ENCODE assay signal across 26 cellular contexts in the genomic region with DNA sequence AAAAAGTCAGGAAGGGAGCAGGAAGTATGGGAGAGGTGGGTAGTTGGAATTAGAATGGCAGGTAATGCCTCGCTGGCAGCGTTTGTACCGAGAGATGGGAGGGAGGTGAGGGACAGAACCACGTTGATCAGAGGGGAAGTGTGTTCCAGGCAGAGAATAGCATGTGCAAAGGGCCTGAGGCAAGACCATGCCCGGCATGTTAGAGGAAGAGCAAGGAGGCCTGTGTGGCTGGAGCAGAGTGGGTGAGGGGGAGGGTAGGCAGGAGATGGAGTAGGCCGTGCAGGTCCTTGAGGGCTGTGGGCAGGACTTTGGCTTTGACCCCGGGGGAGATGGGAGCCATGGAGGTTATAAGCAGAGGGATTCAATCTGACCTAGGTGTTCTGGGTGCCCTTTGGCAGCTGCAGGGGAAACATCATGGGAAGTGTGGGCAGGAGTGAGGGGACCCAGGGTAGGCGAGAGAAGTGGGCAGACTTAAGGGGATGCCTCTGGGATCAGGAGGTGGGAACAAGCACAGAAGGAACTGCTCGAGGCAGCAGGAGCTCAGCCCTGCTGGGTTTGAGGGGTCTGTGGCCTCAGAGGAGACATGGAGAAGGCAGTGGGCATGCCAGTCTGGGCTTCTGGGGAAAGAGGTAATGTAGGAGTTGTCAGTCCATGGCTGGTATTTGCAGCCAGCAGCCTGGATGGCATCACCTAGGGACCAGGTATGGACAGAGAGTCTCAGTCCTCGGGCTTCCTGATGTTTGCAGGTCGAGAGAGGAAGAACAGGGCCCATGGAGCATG. TPM values are rescaled to one million over a fixed set of nuclear protein-coding genes. Genes with fewer than 3 reads are reported as not detected.
A peak's percentile ranks its signal among the peaks of the same experiment; 100 is the strongest.
DNase-seq lines count a peak whose midpoint lies in the region; ATAC-seq, FAIRE-seq and TF ChIP-seq lines count a peak whose summit lies in the region.
"Had no signal": no experiment of that assay in that cellular context is flagged by ENCODE, and none has a peak within 500 bp of the region (broad histone marks: within the 10 kb centered on the region; RNA-seq: fewer than 3 reads in every experiment).

No MANE protein-coding gene starts in this region.

- in situ Hi-C loops in HepG2 (cut with HindIII; ENCODE audit: extremely low pct_ligation_motif_present, low pct_unique_long_range_greater_than_20kb) = loop anchor here (25.0 kb wide), 1 partner anchor 247 kb away; a partner anchor contains a TSS

- H3K36me3 ChIP-seq in HepG2 (replicated peaks in 1 of 2; ENCODE audit: control insufficient read depth in 1 of 2, insufficient read depth in 2 of 2, low read length in 2 of 2) (peaks cover 28 to 53% of the 10 kb centered on the region in 2 experiments), sigmoid colon (peaks cover 20 to 59% (median 22%) of the 10 kb centered on the region in 4 donors), adrenal gland (replicated peaks in 1 of 2) (peaks cover 0 to 18% of the 10 kb centered on the region in 2 donors)
- H3K36me3 ChIP-seq: SJSA1 had no signal

- no peaks in the 10 kb centered on the region for H4K20me1 ChIP-seq in HepG2 (ENCODE audit: insufficient read depth, low read length)

- H3K4me2 ChIP-seq in HepG2 (ENCODE audit: low read depth, low read length) = no peak overlapping the region
- H3K4me2 ChIP-seq: A549 had no signal

- TF ChIP-seq CTCF in HepG2 (CRISPR knock-in tag; IDR thresholded peaks at IDR 0.05) = no peak
- TF ChIP-seq CTCF in sigmoid colon (IDR thresholded peaks at IDR 0.05) = no peak
- no peak for TF ChIP-seq CTCF in adrenal gland (IDR thresholded peaks at IDR 0.05)

- H2AFZ ChIP-seq in HepG2 (ENCODE audit: low read length) = no peak overlapping the region
- H2AFZ ChIP-seq: GM23248 had no signal

- intact Hi-C loops in activated naive CD4-positive, alpha-beta T cell treated with anti-CD3 and anti-CD28 coated beads for 36 hours (cut with micrococcal nuclease) = no loop called here
- intact Hi-C loops in HepG2 (cut with micrococcal nuclease; ENCODE audit: unreplicated experiment) (no loop called here), sigmoid colon (cut with DNase I) (no loop called here), adrenal gland (cut with DNase I) (loop anchor here (5.0 to 10.0 kb wide), 3 partner anchors 102 to 315 kb away; a partner anchor contains a TSS)

- H3K4me3 Mint-ChIP-seq in activated naive CD4-positive, alpha-beta T cell treated with anti-CD3 and anti-CD28 coated beads for 36 hours = no peak overlapping the region
- H3K4me3 Mint-ChIP-seq in activated CD8-positive, alpha-beta T cell treated with anti-CD3 and anti-CD28 coated beads, Interleukin-2, amount 10 ng/mL, durations not matched to agents 7 days and 5 days = no peak overlapping the region
- H3K4me3 Mint-ChIP-seq: activated CD4-positive, alpha-beta T cell treated with anti-CD3 and anti-CD28 coated beads, Interleukin-2, amount 10 ng/mL, durations not matched to agents 24 days and 14 days; T-helper 1 cell treated with Interleukin-12 subunit alpha and Interleukin-12 subunit beta and Interleukin-4 antibody, amounts not matched to agents 30 μg/mL and 1 μg/mL, for 36 hours had no signal

- peak overlapping the region; percentile 70 for H3K27ac ChIP-seq in HepG2 (ENCODE audit: extremely low read length, insufficient read depth, low read length)
- H3K27ac ChIP-seq in sigmoid colon = no peak overlapping the region
- no peak overlapping the region for H3K27ac ChIP-seq in adrenal gland
- H3K27ac ChIP-seq: A549, esophagus muscularis mucosa, GM23248, SJSA1 had no signal

- TF ChIP-seq EP300 in HepG2 (IDR thresholded peaks at IDR 0.05; ENCODE audit: low read depth in 2 of 2, low read length in 2 of 2) (no peak), HepG2 (CRISPR knock-in tag; IDR thresholded peaks at IDR 0.05; ENCODE audit: borderline replicate concordance) (no peak), sigmoid colon (IDR thresholded peaks at IDR 0.05) (no peak)

- H3K9me3 Mint-ChIP-seq in activated naive CD4-positive, alpha-beta T cell treated with anti-CD3 and anti-CD28 coated beads for 36 hours = no peaks in the 10 kb centered on the region
- H3K9me3 Mint-ChIP-seq in activated CD8-positive, alpha-beta T cell treated with anti-CD3 and anti-CD28 coated beads, Interleukin-2, amount 10 ng/mL, durations not matched to agents 7 days and 5 days (ENCODE audit: insufficient read depth) = no peaks in the 10 kb centered on the region
- H3K9me3 Mint-ChIP-seq: activated CD4-positive, alpha-beta T cell treated with anti-CD3 and anti-CD28 coated beads, Interleukin-2, amount 10 ng/mL, durations not matched to agents 24 days and 14 days; T-helper 1 cell treated with Interleukin-12 subunit alpha and Interleukin-12 subunit beta and Interleukin-4 antibody, amounts not matched to agents 30 μg/mL and 1 μg/mL, for 36 hours had no signal

- DNase-seq in activated naive CD4-positive, alpha-beta T cell treated with anti-CD3 and anti-CD28 coated beads for 36 hours = no peak
- no peak for DNase-seq in activated naive CD4-positive, alpha-beta T cell treated with Interleukin-2 at 50 U/mL for 16 hours
- no peak for DNase-seq in activated CD8-positive, alpha-beta T cell treated with anti-CD3 and anti-CD28 coated beads, Interleukin-2, amount 10 ng/mL, durations not matched to agents 7 days and 5 days
- DNase-seq in HepG2 (ENCODE audit: low spot score) (no peak), sigmoid colon (peak; percentile 22), NK-92 (lab: John Stamatoyannopoulos, UW; ENCODE audit: unreplicated experiment) (no peak), adrenal gland (no peak), NCI-H1436 treated with DMSO at 0.1 percent for 48 hours (lab: John Stamatoyannopoulos, UW) (no peak)
- DNase-seq: activated CD4-positive, alpha-beta T cell treated with anti-CD3 and anti-CD28 coated beads, Interleukin-2, amount 10 ng/mL, durations not matched to agents 24 days and 14 days; activated naive CD4-positive, alpha-beta T cell treated with anti-CD3 and anti-CD28 coated beads, Interleukin-2, amount 50 U/mL, for 16 hours; COR-L47; effector memory CD4-positive, alpha-beta T cell; GM23248; hippocampal formation; NCI-H1105; NCI-H2081 treated with DMSO at 0.1 percent for 48 hours; NCI-H446; occipital lobe had no signal

- H3K9me3 ChIP-seq in HepG2 (ENCODE audit: low read length) = no peaks in the 10 kb centered on the region
- H3K9me3 ChIP-seq in sigmoid colon = no peaks in the 10 kb centered on the region
- H3K9me3 ChIP-seq in adrenal gland (replicated peaks in 1 of 3) = no peaks in the 10 kb centered on the region
- H3K9me3 ChIP-seq: A549, esophagus muscularis mucosa, SJSA1 had no signal

- FAIRE-seq in HepG2 (lab: Jason Lieb, UNC) = no peak
- FAIRE-seq: A549, frontal cortex, keratinocyte, RCC 7860 had no signal

- WGBS in HepG2 (ENCODE audit: low lambda C conversion rate) = 95% methylated on average over 11 of the region's 11 CpGs
- WGBS in sigmoid colon, 2 donors = 87 to 92% methylated on average over 11 of the region's 11 CpGs
- whole genome bisulfite sequencing in adrenal gland, 4 donors = 84 to 87% (median 86%) methylated on average over 11 of the region's 11 CpGs

- peak overlapping the region; percentile 30 for H3K27ac Mint-ChIP-seq in activated naive CD4-positive, alpha-beta T cell treated with anti-CD3 and anti-CD28 coated beads for 36 hours
- H3K27ac Mint-ChIP-seq in activated CD8-positive, alpha-beta T cell treated with anti-CD3 and anti-CD28 coated beads, Interleukin-2, amount 10 ng/mL, durations not matched to agents 7 days and 5 days = peak overlapping the region; percentile 74
- H3K27ac Mint-ChIP-seq: activated CD4-positive, alpha-beta T cell treated with anti-CD3 and anti-CD28 coated beads, Interleukin-2, amount 10 ng/mL, durations not matched to agents 24 days and 14 days; T-helper 1 cell treated with Interleukin-12 subunit alpha and Interleukin-12 subunit beta and Interleukin-4 antibody, amounts not matched to agents 30 μg/mL and 1 μg/mL, for 36 hours had no signal

- H3K4me1 ChIP-seq in HepG2 (ENCODE audit: insufficient read depth, low read length) (peaks cover 34% of the 10 kb centered on the region), sigmoid colon (no peaks in the 10 kb centered on the region), adrenal gland (replicated peaks in 1 of 2) (no peaks in the 10 kb centered on the region)
- H3K4me1 ChIP-seq: A549, esophagus muscularis mucosa, SJSA1 had no signal

- no peaks in the 10 kb centered on the region for H3K79me2 ChIP-seq in HepG2 (ENCODE audit: insufficient read depth, low read length)

- TF ChIP-seq POLR2A in HepG2 (IDR thresholded peaks at IDR 0.05; ENCODE audit: insufficient read depth in 1 of 2, low read depth in 2 of 2, low read length in 2 of 2) = no peak
- no peak for TF ChIP-seq POLR2A in sigmoid colon (IDR thresholded peaks at IDR 0.05)
- no peak for TF ChIP-seq POLR2A in adrenal gland (IDR thresholded peaks at IDR 0.05)

- no peaks in the 10 kb centered on the region for H3K27me3 Mint-ChIP-seq in activated naive CD4-positive, alpha-beta T cell treated with anti-CD3 and anti-CD28 coated beads for 36 hours (ENCODE audit: low read depth)
- no peaks in the 10 kb centered on the region for H3K27me3 Mint-ChIP-seq in activated CD8-positive, alpha-beta T cell treated with anti-CD3 and anti-CD28 coated beads, Interleukin-2, amount 10 ng/mL, durations not matched to agents 7 days and 5 days (ENCODE audit: low read depth)
- H3K27me3 Mint-ChIP-seq: activated CD4-positive, alpha-beta T cell treated with anti-CD3 and anti-CD28 coated beads, Interleukin-2, amount 10 ng/mL, durations not matched to agents 24 days and 14 days had no signal

- ATAC-seq in activated CD8-positive, alpha-beta T cell treated with anti-CD3 and anti-CD28 coated beads, Interleukin-2, amount 10 ng/mL, durations not matched to agents 7 days and 5 days = no peak
- ATAC-seq in HepG2 = no peak
- ATAC-seq: A549 had no signal

- peaks cover 12% of the 10 kb centered on the region for H3K36me3 Mint-ChIP-seq in activated naive CD4-positive, alpha-beta T cell treated with anti-CD3 and anti-CD28 coated beads for 36 hours (ENCODE audit: low read depth)
- peaks cover 12% of the 10 kb centered on the region for H3K36me3 Mint-ChIP-seq in activated CD8-positive, alpha-beta T cell treated with anti-CD3 and anti-CD28 coated beads, Interleukin-2, amount 10 ng/mL, durations not matched to agents 7 days and 5 days (ENCODE audit: low read depth)

- no peak overlapping the region for H3K9ac ChIP-seq in HepG2 (ENCODE audit: insufficient read depth, low read depth, low read length)
- H3K9ac ChIP-seq: GM23248 had no signal

- POLR2A ChIA-PET in activated CD8-positive, alpha-beta T cell treated with anti-CD3 and anti-CD28 coated beads, Interleukin-2, amount 10 ng/mL, durations not matched to agents 7 days and 5 days (lab: Charles Lee) = interaction anchor here (0.7 kb wide), 1 partner anchor 250 kb away, joined by 3 read pairs; no protein-coding TSS in a partner anchor
- POLR2A ChIA-PET in HepG2 (lab: Yijun Ruan, JAX) = no interaction called here

- H3K4me1 Mint-ChIP-seq in activated naive CD4-positive, alpha-beta T cell treated with anti-CD3 and anti-CD28 coated beads for 36 hours (ENCODE audit: low read depth) = no peaks in the 10 kb centered on the region
- peaks cover 26% of the 10 kb centered on the region for H3K4me1 Mint-ChIP-seq in activated CD8-positive, alpha-beta T cell treated with anti-CD3 and anti-CD28 coated beads, Interleukin-2, amount 10 ng/mL, durations not matched to agents 7 days and 5 days (ENCODE audit: low read depth)

- H3K4me3 ChIP-seq in HepG2 (replicated peaks in 1 of 3; ENCODE audit: insufficient read depth in 1 of 3, low read depth in 2 of 3, low read length in 3 of 3) (no peak overlapping the region), sigmoid colon (no peak overlapping the region), adrenal gland (no peak overlapping the region)
- H3K4me3 ChIP-seq: A549, esophagus muscularis mucosa, GM23248, lung, SJSA1 had no signal

- TF ChIP-seq RAD21 in HepG2 (CRISPR knock-in tag; IDR thresholded peaks at IDR 0.05) = no peak

- CTCF ChIA-PET in activated naive CD4-positive, alpha-beta T cell treated with anti-CD3 and anti-CD28 coated beads for 36 hours (lab: Charles Lee) = interaction anchor here (0.5 kb wide), 1 partner anchor 97 kb away, joined by 5 read pairs; no protein-coding TSS in a partner anchor
- CTCF ChIA-PET in activated CD8-positive, alpha-beta T cell treated with anti-CD3 and anti-CD28 coated beads, Interleukin-2, amount 10 ng/mL, durations not matched to agents 7 days and 5 days (lab: Charles Lee) = interaction anchor here (0.5 to 1.3 kb wide), 2 partner anchors 101 to 257 kb away, joined by 3 read pairs; no protein-coding TSS in a partner anchor
- CTCF ChIA-PET in HepG2 (lab: Yijun Ruan, JAX; ENCODE audit: low intra/inter-chr PET ratio, low total read pairs) = no interaction called here

- no TSS peak for BruUV-seq in HepG2 (replicated peaks; lab: Mats Ljungman, UMichigan)

- H3K27me3 ChIP-seq in HepG2 (ENCODE audit: control insufficient read depth in 1 of 2, insufficient read depth in 2 of 2, low read length in 2 of 2) (no peaks in the 10 kb centered on the region; a peak in 1 of 5 replicates), sigmoid colon (no peaks in the 10 kb centered on the region), adrenal gland (no peaks in the 10 kb centered on the region)
- H3K27me3 ChIP-seq: esophagus muscularis mucosa, SJSA1 had no signal

RNA-seq across cellular contexts. Expression of a gene that starts 48.8 kb away (rescaled TPM):
- total RNA-seq in activated naive CD4-positive, alpha-beta T cell treated with anti-CD3 and anti-CD28 coated beads for 36 hours = 10 to 100 TPM; 37.6 to 40.1 TPM
- total RNA-seq in activated CD8-positive, alpha-beta T cell treated with anti-CD3 and anti-CD28 coated beads, Interleukin-2, amount 10 ng/mL, durations not matched to agents 7 days and 5 days = 10 to 100 TPM; 54.6 to 55.0 TPM
- 44.4 and 99.9 TPM in 2 replicates for total RNA-seq in HepG2 (2016; rRNA removed; fragmentation: Illumina TruSeq; extraction: Trizol)
- 33.7 and 41.4 TPM in 2 replicates for total RNA-seq in HepG2 (2016; cell fraction: cytosol; rRNA removed; fragmentation: Illumina TruSeq; extraction: Trizol; ENCODE audit: low read depth)
- total RNA-seq in HepG2 (2016; cell fraction: insoluble cytoplasmic fraction; rRNA removed; fragmentation: Illumina TruSeq; extraction: Trizol) = 38.7 and 105 TPM in 2 replicates
- total RNA-seq in HepG2 (2016; cell fraction: membrane; rRNA removed; fragmentation: Illumina TruSeq; extraction: Trizol) = 46.2 and 54.2 TPM in 2 replicates
- 71.9 and 97.9 TPM in 2 replicates for total RNA-seq in HepG2 (2016; cell fraction: nucleus; rRNA removed; fragmentation: Illumina TruSeq; extraction: Trizol)
- polyA plus RNA-seq in HepG2 (2011; rRNA removed) = 79.9 and 83.1 TPM in 2 replicates
- polyA plus RNA-seq in HepG2 (2011; cell fraction: cytosol; rRNA removed) = 83.1 and 180 TPM in 2 replicates
- polyA plus RNA-seq in HepG2 (2011; cell fraction: nucleus; rRNA removed) = 74.5 and 85.3 TPM in 2 replicates
- polyA plus RNA-seq in HepG2 (2012) = 39.6 and 41.4 TPM in 2 replicates
- polyA plus RNA-seq in HepG2 (2016; cell fraction: cytosol; fragmentation: Illumina TruSeq; extraction: Trizol; ENCODE audit: low read depth) = 44.2 and 49.5 TPM in 2 replicates
- 44.8 and 52.3 TPM in 2 replicates for polyA plus RNA-seq in HepG2 (2016; cell fraction: insoluble cytoplasmic fraction; fragmentation: Illumina TruSeq; extraction: Trizol; ENCODE audit: low read depth)
- polyA plus RNA-seq in HepG2 (2016; cell fraction: membrane; fragmentation: Illumina TruSeq; extraction: Trizol; ENCODE audit: low read depth) = 41.2 and 46.0 TPM in 2 replicates
- 165 and 175 TPM in 2 replicates for polyA plus RNA-seq in HepG2 (2016; cell fraction: nucleus; fragmentation: Illumina TruSeq; extraction: Trizol; ENCODE audit: insufficient read depth, low read depth)
- polyA minus RNA-seq in HepG2 (2011; rRNA and poly(A)+ RNA removed; ENCODE audit: low replicate concordance) = 58.2 and 70.2 TPM in 2 replicates
- 23.7 and 37.5 TPM in 2 replicates for polyA minus RNA-seq in HepG2 (2011; cell fraction: cytosol; rRNA and poly(A)+ RNA removed)
- polyA minus RNA-seq in HepG2 (2011; cell fraction: nucleus; rRNA and poly(A)+ RNA removed) = 8.4 and 8.7 TPM in 2 replicates
- 10 to 100 TPM; 22.5 to 39.6 (median 28.7) TPM for total RNA-seq in sigmoid colon
- polyA plus RNA-seq in sigmoid colon = 10 to 100 TPM; 10.2 to 72.6 (median 12.0) TPM
- 100 to 1,000 TPM in 1 of 8 donors, 10 to 100 TPM in 7; 53.6 to 129 (median 68.2) TPM for total RNA-seq in adrenal gland
- 10 to 100 TPM; 12.0 to 61.4 (median 34.1) TPM for polyA plus RNA-seq in adrenal gland

RNA-seq across cellular contexts. Expression of a gene that starts 50.2 kb away (rescaled TPM):
- 10 to 100 TPM; 15.7 to 19.4 TPM for total RNA-seq in activated naive CD4-positive, alpha-beta T cell treated with anti-CD3 and anti-CD28 coated beads for 36 hours
- total RNA-seq in activated CD8-positive, alpha-beta T cell treated with anti-CD3 and anti-CD28 coated beads, Interleukin-2, amount 10 ng/mL, durations not matched to agents 7 days and 5 days = 10 to 100 TPM; 27.7 to 28.1 TPM
- total RNA-seq in HepG2 (2016; rRNA removed; fragmentation: Illumina TruSeq; extraction: Trizol) (47.4 and 83.5 TPM in 2 replicates), sigmoid colon (10 to 100 TPM; 24.1 to 40.0 (median 30.2) TPM), adrenal gland (10 to 100 TPM; 12.2 to 64.4 (median 35.8) TPM)
- total RNA-seq in HepG2 (2016; cell fraction: cytosol; rRNA removed; fragmentation: Illumina TruSeq; extraction: Trizol; ENCODE audit: low read depth) = 54.7 and 67.0 TPM in 2 replicates
- total RNA-seq in HepG2 (2016; cell fraction: insoluble cytoplasmic fraction; rRNA removed; fragmentation: Illumina TruSeq; extraction: Trizol) = 42.9 and 82.5 TPM in 2 replicates
- 68.0 and 79.4 TPM in 2 replicates for total RNA-seq in HepG2 (2016; cell fraction: membrane; rRNA removed; fragmentation: Illumina TruSeq; extraction: Trizol)
- total RNA-seq in HepG2 (2016; cell fraction: nucleus; rRNA removed; fragmentation: Illumina TruSeq; extraction: Trizol) = 76.2 and 78.4 TPM in 2 replicates
- polyA plus RNA-seq in HepG2 (2011; rRNA removed) (74.7 and 97.6 TPM in 2 replicates), sigmoid colon (10 to 100 TPM in 2 of 3 donors, 1 to 10 TPM in 1; 1.4 to 18.6 (median 11.4) TPM), adrenal gland (10 to 100 TPM in 2 of 3 donors, 1 to 10 TPM in 1; 5.5 to 34.9 (median 26.5) TPM)
- 78.3 and 82.4 TPM in 2 replicates for polyA plus RNA-seq in HepG2 (2011; cell fraction: cytosol; rRNA removed)
- 83.2 and 92.3 TPM in 2 replicates for polyA plus RNA-seq in HepG2 (2011; cell fraction: nucleus; rRNA removed)
- polyA plus RNA-seq in HepG2 (2012) = 34.1 and 40.8 TPM in 2 replicates
- polyA plus RNA-seq in HepG2 (2016; cell fraction: cytosol; fragmentation: Illumina TruSeq; extraction: Trizol; ENCODE audit: low read depth) = 47.5 and 59.8 TPM in 2 replicates
- polyA plus RNA-seq in HepG2 (2016; cell fraction: insoluble cytoplasmic fraction; fragmentation: Illumina TruSeq; extraction: Trizol; ENCODE audit: low read depth) = 44.2 and 45.5 TPM in 2 replicates
- 53.9 and 57.1 TPM in 2 replicates for polyA plus RNA-seq in HepG2 (2016; cell fraction: membrane; fragmentation: Illumina TruSeq; extraction: Trizol; ENCODE audit: low read depth)
- polyA plus RNA-seq in HepG2 (2016; cell fraction: nucleus; fragmentation: Illumina TruSeq; extraction: Trizol; ENCODE audit: insufficient read depth, low read depth) = 122 and 128 TPM in 2 replicates
- 0.19 and 131 TPM in 2 replicates for polyA minus RNA-seq in HepG2 (2011; rRNA and poly(A)+ RNA removed; ENCODE audit: low replicate concordance)
- polyA minus RNA-seq in HepG2 (2011; cell fraction: cytosol; rRNA and poly(A)+ RNA removed) = 24.3 and 31.5 TPM in 2 replicates
- polyA minus RNA-seq in HepG2 (2011; cell fraction: nucleus; rRNA and poly(A)+ RNA removed) = 20.2 and 23.6 TPM in 2 replicates
- total RNA-seq: GM23248, SJSA1 had no signal
- polyA plus RNA-seq: GM23248 had no signal

Comparison
In these comparisons a context has a peak if more than half of its experiments do, and no peak if none do; other contexts are left out.
1. intact Hi-C loops: an anchor here in adrenal gland (5.0 to 10.0 kb wide); none called in activated naive CD4-positive, alpha-beta T cell treated with anti-CD3 and anti-CD28 coated beads for 36 hours, HepG2 and sigmoid colon.